16 cellular contexts compared by ENCODE assay signal in genomic region chr3:3353153-3353552, GRCh38.
DNase-seq lines count a peak whose midpoint lies in the region; ATAC-seq and TF ChIP-seq lines count a peak whose summit lies in the region.
"Had no signal": no experiment of that assay in that cellular context is flagged by ENCODE, and none has a peak within 500 bp of the region (broad histone marks: within the 10 kb centered on the region; RNA-seq: fewer than 3 reads in every experiment).

No MANE protein-coding gene starts in this region.

- H3K27ac ChIP-seq in breast epithelium = no peak overlapping the region
- no peak overlapping the region for H3K27ac ChIP-seq in right cardiac atrium (ENCODE audit: low read length)
- H3K27ac ChIP-seq: esophagus squamous epithelium, neural progenitor cell had no signal

- no peaks in the 10 kb centered on the region for H3K9me3 ChIP-seq in breast epithelium
- H3K9me3 ChIP-seq in right cardiac atrium (ENCODE audit: control insufficient read depth, low read length) = peaks cover 2% of the 10 kb centered on the region
- H3K9me3 ChIP-seq: esophagus squamous epithelium had no signal

- TF ChIP-seq CTCF in breast epithelium (IDR thresholded peaks at IDR 0.05) = no peak

- H3K27me3 ChIP-seq in breast epithelium = no peaks in the 10 kb centered on the region
- H3K27me3 ChIP-seq in right cardiac atrium (ENCODE audit: control insufficient read depth, insufficient read depth) = no peaks in the 10 kb centered on the region
- H3K27me3 ChIP-seq: esophagus squamous epithelium, neural progenitor cell had no signal

- intact Hi-C loops in breast epithelium (cut with DNase I; ENCODE audit: low total_unique reads) = no loop called here
- intact Hi-C loops in right cardiac atrium (cut with DNase I) = no loop called here

- H3K4me3 ChIP-seq in breast epithelium (no peak overlapping the region), right cardiac atrium (ENCODE audit: low read length) (no peak overlapping the region)
- H3K4me3 ChIP-seq: esophagus squamous epithelium, lung, neural progenitor cell had no signal

- H3K4me1 ChIP-seq in breast epithelium (no peaks in the 10 kb centered on the region), right cardiac atrium (ENCODE audit: control insufficient read depth, insufficient read depth, low read length) (no peaks in the 10 kb centered on the region)
- H3K4me1 ChIP-seq: esophagus squamous epithelium, neural progenitor cell had no signal

- no peaks in the 10 kb centered on the region for H3K36me3 ChIP-seq in breast epithelium
- H3K36me3 ChIP-seq: esophagus squamous epithelium, neural progenitor cell had no signal

- peak; percentile 80 for ATAC-seq in GM18873 (IDR thresholded peaks at IDR 0.05; ENCODE audit: low FRiP score, unreplicated experiment)
- ATAC-seq in GM21576 (IDR thresholded peaks at IDR 0.05; ENCODE audit: unreplicated experiment) = peak; percentile 69
- peak; percentile 79 for ATAC-seq in HG03039 (IDR thresholded peaks at IDR 0.05; ENCODE audit: unreplicated experiment)
- ATAC-seq in HG03565 (IDR thresholded peaks at IDR 0.05; ENCODE audit: unreplicated experiment) = peak; percentile 91
- ATAC-seq in right cardiac atrium = no peak
- ATAC-seq: activated T-cell treated with anti-CD3 and anti-CD28 coated beads, Interleukin-2, amount 50 U/mL, for 72 hours had no signal

- DNase-seq in NCI-H2107 treated with DMSO at 0.1 percent for 48 hours (lab: John Stamatoyannopoulos, UW; ENCODE audit: unreplicated experiment) (no peak), breast epithelium (ENCODE audit: low spot score in 2 of 2) (no peak), right cardiac atrium (no peak), mesenteric fat pad (ENCODE audit: low spot score) (no peak)
- DNase-seq: activated CD4-positive, alpha-beta T cell treated with anti-CD3 and anti-CD28 coated beads for 4 hours; activated T-cell treated with anti-CD3 and anti-CD28 coated beads, Interleukin-2, amount 50 U/mL, for 72 hours; amniotic stem cell; DMS53; esophagus squamous epithelium; NCI-H446 had no signal

- TF ChIP-seq POLR2A in breast epithelium (IDR thresholded peaks at IDR 0.05) = no peak

- WGBS in right cardiac atrium = 79% methylated on average over 1 of the region's 1 CpG

Comparison
In these comparisons a context has a peak if more than half of its experiments do, and no peak if none do; other contexts are left out.
1. ATAC-seq: peak in GM18873 (single experiment), GM21576 (single experiment), HG03039 (single experiment) and HG03565 (single experiment); none in right cardiac atrium (0 of 2).